1 cellular context compared by ENCODE assay signal in the genomic region with DNA sequence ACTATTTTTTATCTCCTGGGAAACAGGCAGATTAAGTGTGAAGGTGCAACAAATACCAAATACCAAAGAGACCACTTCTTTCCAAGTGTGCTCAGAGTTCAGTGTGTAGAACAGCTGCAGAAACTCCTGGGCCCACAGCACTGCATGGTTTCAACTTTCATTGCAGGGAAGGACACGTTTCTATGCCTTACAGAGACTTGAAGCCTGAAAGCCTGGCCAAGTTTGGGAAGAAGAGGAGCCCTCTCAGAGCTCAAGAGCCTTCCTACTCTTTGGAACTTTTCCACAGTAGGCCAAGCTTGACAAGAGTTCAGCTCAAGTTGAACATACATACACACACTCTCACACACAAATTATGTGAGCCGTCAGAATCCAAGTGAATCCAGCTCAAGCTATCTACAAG.
TF ChIP-seq lines count a peak whose summit lies in the region.

No MANE protein-coding gene starts in this region.

TF ChIP-seq in HepG2, 621 proteins besides CTCF, POLR2A, EP300 and RAD21:
- TF ChIP-seq FOXK1 (CRISPR knock-in tag; IDR thresholded peaks at IDR 0.05; ENCODE audit: borderline replicate concordance, low read depth): no peak
- TF ChIP-seq NPAS2 (CRISPR knock-in tag; IDR thresholded peaks at IDR 0.05; ENCODE audit: borderline replicate concordance): no peak
- no peak for TF ChIP-seq CC2D1A (CRISPR knock-in tag; IDR thresholded peaks at IDR 0.05)
- TF ChIP-seq RORA (CRISPR knock-in tag; IDR thresholded peaks at IDR 0.05): no peak
